10 cellular contexts compared by ENCODE assay signal in the genomic region with DNA sequence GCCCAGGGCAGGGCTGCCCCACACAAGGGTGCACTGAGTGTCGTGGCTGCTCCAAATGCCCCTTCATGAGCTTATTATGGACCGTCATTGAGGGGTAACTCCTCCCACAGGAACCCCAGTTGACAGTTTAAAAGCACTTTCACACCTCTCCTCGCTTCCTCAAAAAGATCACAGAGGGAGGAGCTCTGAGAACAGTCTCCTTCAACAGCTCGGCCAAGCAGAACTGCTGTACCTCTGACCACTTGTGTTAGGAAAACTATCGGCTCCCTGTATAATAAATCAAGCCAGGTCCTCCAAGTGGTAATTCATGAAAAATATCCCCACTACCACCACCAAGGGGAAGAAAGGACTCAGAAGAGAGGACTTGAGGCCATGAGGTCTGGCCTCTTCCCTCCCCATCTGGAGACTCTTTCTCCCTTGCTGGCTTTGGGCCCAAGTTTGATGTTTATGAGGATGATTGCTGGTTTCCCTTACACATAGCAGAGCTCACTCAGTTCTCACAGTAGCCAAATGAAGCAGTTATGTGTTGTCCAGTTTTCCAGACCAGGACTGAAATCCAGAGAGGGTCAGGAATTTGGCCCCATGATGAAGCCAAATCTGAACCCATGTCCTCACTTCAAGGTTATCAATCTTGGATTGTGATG. TPM values are rescaled to one million over a fixed set of nuclear protein-coding genes. Genes with fewer than 3 reads are reported as not detected.
DNase-seq lines count a peak whose midpoint lies in the region; ATAC-seq, FAIRE-seq and TF ChIP-seq lines count a peak whose summit lies in the region.
"Had no signal": no experiment of that assay in that cellular context is flagged by ENCODE, and none has a peak within 500 bp of the region (broad histone marks: within the 10 kb centered on the region; RNA-seq: fewer than 3 reads in every experiment).

No MANE protein-coding gene starts in this region.

- H3K9me3 ChIP-seq in Peyer's patch, result no peaks in the 10 kb centered on the region

- H3K27me3 ChIP-seq in Peyer's patch, result no peaks in the 10 kb centered on the region

- no peak for FAIRE-seq in urothelium cell line (lab: Jason Lieb, UNC)
- no peak for FAIRE-seq in RCC 7860 (lab: Jason Lieb, UNC)

- DNase-seq in Right ventricle myocardium inferior (ENCODE audit: missing footprints) (no peak), cardiac septum (ENCODE audit: low spot score) (no peak), Peyer's patch (peak in 2 of 3 donors; percentile 39 to 50), iris pigment epithelial cell (ENCODE audit: low read depth) (peak; percentile 68), urothelium cell line (ENCODE audit: low spot score) (no peak), RCC 7860 (ENCODE audit: low spot score) (no peak)
- no peak for DNase-seq in activated CD4-positive, alpha-beta T cell treated with anti-CD3 and anti-CD28 coated beads for 1 hour
- DNase-seq: AML-193 had no signal

- peaks cover 0 to 74% (median 0%) of the 10 kb centered on the region in 3 donors for H3K36me3 ChIP-seq in Peyer's patch

- TF ChIP-seq POLR2A in Peyer's patch (IDR thresholded peaks at IDR 0.05), result no peak

- TF ChIP-seq CTCF in Peyer's patch (IDR thresholded peaks at IDR 0.05), result no peak

- peaks cover 0 to 5% (median 0%) of the 10 kb centered on the region in 4 donors for H3K4me1 ChIP-seq in Peyer's patch

- no peak overlapping the region for H3K4me3 ChIP-seq in Peyer's patch

- intact Hi-C loops in Right ventricle myocardium inferior (cut with DNase I) (no loop called here), cardiac septum (cut with DNase I) (no loop called here)

- peak overlapping the region; percentile 4 to 43 (median 8) for H3K27ac ChIP-seq in Peyer's patch

- peak; percentile 35 for ATAC-seq in Right ventricle myocardium inferior
- no peak for ATAC-seq in GM19328 (IDR thresholded peaks at IDR 0.05; ENCODE audit: unreplicated experiment)
- ATAC-seq: activated naive CD4-positive, alpha-beta T cell treated with anti-CD3 and anti-CD28 coated beads, Interleukin-2, amount 50 U/mL, for 72 hours had no signal

RNA-seq across cellular contexts. Expression of a gene that starts 8.7 kb away (rescaled TPM):
- total RNA-seq in Right ventricle myocardium inferior (22.5 TPM), cardiac septum (19.5 TPM), Peyer's patch (10 to 100 TPM; 17.5 to 94.9 (median 42.7) TPM)

RNA-seq across cellular contexts. Expression of a gene that starts 14.9 kb away (rescaled TPM):
- 29.4 TPM for total RNA-seq in Right ventricle myocardium inferior
- 24.9 TPM for total RNA-seq in cardiac septum
- total RNA-seq in Peyer's patch, result 10 to 100 TPM; 56.9 to 93.8 (median 78.3) TPM

RNA-seq across cellular contexts. Expression of a gene that starts 15.1 kb away (rescaled TPM):
- total RNA-seq in Right ventricle myocardium inferior (2.1 TPM), cardiac septum (2.0 TPM), Peyer's patch (1 to 10 TPM; 2.5 to 9.1 (median 4.6) TPM)

RNA-seq across cellular contexts. Expression of a gene that starts 15.2 kb away (rescaled TPM):
- not detected for total RNA-seq in Right ventricle myocardium inferior
- total RNA-seq in cardiac septum, result not detected
- total RNA-seq in Peyer's patch, result 1 to 10 TPM in 2 of 4 donors, not detected in 2; 2.7 to 3.5 TPM
- total RNA-seq: activated naive CD4-positive, alpha-beta T cell treated with anti-CD3 and anti-CD28 coated beads, Interleukin-2, amount 50 U/mL, for 72 hours had no signal

RNA-seq across cellular contexts. Expression of a gene that starts 29.8 kb away (rescaled TPM):
- total RNA-seq in Right ventricle myocardium inferior (1.7 TPM), cardiac septum (0.38 TPM), Peyer's patch (10 to 100 TPM in 2 of 4 donors, 1 to 10 TPM in 2; 7.3 to 24.8 (median 9.8) TPM)

Comparison
In these comparisons a context has a peak if more than half of its experiments do, and no peak if none do; other contexts are left out.
1. DNase-seq: peak in Peyer's patch (2 of 3) and iris pigment epithelial cell (single experiment); none in Right ventricle myocardium inferior (single experiment), cardiac septum (single experiment), activated CD4-positive, alpha-beta T cell treated with anti-CD3 and anti-CD28 coated beads for 1 hour (single experiment), urothelium cell line (single experiment) and RCC 7860 (single experiment).